Comparison of ENCODE assay signal across 14 cellular contexts in genomic region chr5:69295088-69295754, GRCh38. TPM values are rescaled to one million over a fixed set of nuclear protein-coding genes. Genes with fewer than 3 reads are reported as not detected.
A peak's percentile ranks its signal among the peaks of the same experiment; 100 is the strongest.
DNase-seq lines count a peak whose midpoint lies in the region; ATAC-seq and TF ChIP-seq lines count a peak whose summit lies in the region.
"Had no signal": no experiment of that assay in that cellular context is flagged by ENCODE, and none has a peak within 500 bp of the region (broad histone marks: within the 10 kb centered on the region; RNA-seq: fewer than 3 reads in every experiment).

No MANE protein-coding gene starts in this region.

- H3K4me1 ChIP-seq in SK-N-SH (ENCODE audit: control insufficient read depth in 1 of 2, insufficient read depth in 2 of 2, low read depth in 1 of 2, low read length in 1 of 2): peaks cover 7 to 13% of the 10 kb centered on the region in 2 experiments; a peak in 2 of 4 replicates

- no peaks in the 10 kb centered on the region for H3K36me3 ChIP-seq in SK-N-SH (replicated peaks in 1 of 2; ENCODE audit: control insufficient read depth in 1 of 2, insufficient read depth in 2 of 2, low read length in 1 of 2)

- no peak for ATAC-seq in stimulated activated naive CD8-positive, alpha-beta T cell treated with anti-CD3 and anti-CD28 coated beads, Interleukin-15, amount 100 ng/mL, for 72 hours
- ATAC-seq in HG03095 (IDR thresholded peaks at IDR 0.05; ENCODE audit: unreplicated experiment): no peak

- no peaks in the 10 kb centered on the region for H3K79me2 ChIP-seq in SK-N-SH (ENCODE audit: insufficient read depth)

- H4K20me1 ChIP-seq in SK-N-SH (ENCODE audit: insufficient read depth): no peaks in the 10 kb centered on the region

- H2AFZ ChIP-seq in SK-N-SH (ENCODE audit: low read depth): peak overlapping the region; percentile 91

- CTCF ChIA-PET in SK-N-SH (lab: Yijun Ruan, JAX): interaction anchor here (1.4 kb wide), 1 partner anchor 39 kb away, joined by 6 read pairs; no protein-coding TSS in a partner anchor

- no peak overlapping the region for H3K4me3 Mint-ChIP-seq in osteocyte (ENCODE audit: unreplicated experiment)
- H3K4me3 Mint-ChIP-seq in stimulated activated naive CD8-positive, alpha-beta T cell treated with anti-CD3 and anti-CD28 coated beads, Interleukin-15, amount 100 ng/mL, for 72 hours: no peak overlapping the region

- TF ChIP-seq CTCF in SK-N-SH (IDR thresholded peaks at IDR 0.05): no peak
- TF ChIP-seq CTCF in epithelial cell of esophagus (IDR thresholded peaks at IDR 0.05; ENCODE audit: insufficient read depth, low read depth, low read length, missing control alignments): no peak
- TF ChIP-seq CTCF in osteocyte (IDR thresholded peaks at IDR 0.05): no peak

- H3K27ac Mint-ChIP-seq in osteocyte (ENCODE audit: unreplicated experiment): peak overlapping the region; percentile 75
- no peak overlapping the region for H3K27ac Mint-ChIP-seq in stimulated activated naive CD8-positive, alpha-beta T cell treated with anti-CD3 and anti-CD28 coated beads, Interleukin-15, amount 100 ng/mL, for 72 hours

- no peaks in the 10 kb centered on the region for H3K9me2 ChIP-seq in SK-N-SH

- TF ChIP-seq EP300 in SK-N-SH (IDR thresholded peaks at IDR 0.05; ENCODE audit: borderline replicate concordance in 1 of 2, low read depth in 1 of 2, low read length in 1 of 2): no peak

- no peaks in the 10 kb centered on the region for H3K27me3 Mint-ChIP-seq in osteocyte (ENCODE audit: unreplicated experiment)
- H3K27me3 Mint-ChIP-seq in stimulated activated naive CD8-positive, alpha-beta T cell treated with anti-CD3 and anti-CD28 coated beads, Interleukin-15, amount 100 ng/mL, for 72 hours: no peaks in the 10 kb centered on the region

- no peaks in the 10 kb centered on the region for H3K9me3 Mint-ChIP-seq in osteocyte (ENCODE audit: unreplicated experiment)
- H3K9me3 Mint-ChIP-seq in stimulated activated naive CD8-positive, alpha-beta T cell treated with anti-CD3 and anti-CD28 coated beads, Interleukin-15, amount 100 ng/mL, for 72 hours: no peaks in the 10 kb centered on the region

- H3K4me3 ChIP-seq in SK-N-SH (ENCODE audit: low read depth in 2 of 2, low read length in 1 of 2) (no peak overlapping the region), epithelial cell of esophagus (ENCODE audit: low read length) (no peak overlapping the region)
- H3K4me3 ChIP-seq: SK-N-MC had no signal

- no peak for TF ChIP-seq RAD21 in SK-N-SH (IDR thresholded peaks at IDR 0.05; ENCODE audit: low read length)

- DNase-seq in NCI-H82 (lab: John Stamatoyannopoulos, UW): peak; percentile 26
- DNase-seq in NCI-H82 treated with DMSO at 0.1 percent for 48 hours (lab: John Stamatoyannopoulos, UW; ENCODE audit: unreplicated experiment): no peak
- DNase-seq in SK-N-SH: peak; percentile 25
- peak; percentile 43 for DNase-seq in epithelial cell of esophagus (ENCODE audit: low read depth)
- DNase-seq in osteocyte (ENCODE audit: extremely low spot score, unreplicated experiment): no peak
- no peak for DNase-seq in stimulated activated naive CD8-positive, alpha-beta T cell treated with anti-CD3 and anti-CD28 coated beads, Interleukin-15, amount 100 ng/mL, for 72 hours
- no peak for DNase-seq in NCI-H1436 (lab: John Stamatoyannopoulos, UW)
- DNase-seq: DMS53; NCI-H69; nucleus accumbens; stimulated activated naive CD4-positive, alpha-beta T cell had no signal

- H3K27me3 ChIP-seq in SK-N-SH (ENCODE audit: insufficient read depth): no peaks in the 10 kb centered on the region

- peak overlapping the region; percentile 47 to 82 for H3K27ac ChIP-seq in SK-N-SH (ENCODE audit: low read depth in 2 of 2, low read length in 1 of 2)
- H3K27ac ChIP-seq: 22Rv1, SK-N-MC had no signal

- peak overlapping the region; percentile 45; the same call in 1 of the 2 replicates for H3K9ac ChIP-seq in SK-N-SH

- POLR2A ChIA-PET in SK-N-SH (lab: Yijun Ruan, JAX): interaction anchor here (1.2 kb wide), 1 partner anchor 38 kb away, joined by 5 read pairs; the partner anchor contains the start of gene CCDC125

- WGBS in SK-N-SH (ENCODE audit: low lambda C conversion rate): 33% methylated on average over 10 of the region's 10 CpGs

- peaks cover 12% of the 10 kb centered on the region for H3F3A ChIP-seq in SK-N-SH (replicated peaks; ENCODE audit: insufficient read depth)

- peaks cover 9% of the 10 kb centered on the region for H3K4me1 Mint-ChIP-seq in osteocyte (ENCODE audit: unreplicated experiment)
- no peaks in the 10 kb centered on the region for H3K4me1 Mint-ChIP-seq in stimulated activated naive CD8-positive, alpha-beta T cell treated with anti-CD3 and anti-CD28 coated beads, Interleukin-15, amount 100 ng/mL, for 72 hours

- H3K4me2 ChIP-seq in SK-N-SH: peak overlapping the region; percentile 30; the same call in 1 of the 2 replicates

- H3K9me3 ChIP-seq in SK-N-SH: no peaks in the 10 kb centered on the region

- H3K36me3 Mint-ChIP-seq in osteocyte (ENCODE audit: unreplicated experiment): no peaks in the 10 kb centered on the region

TF ChIP-seq in SK-N-SH, 30 proteins besides CTCF, POLR2A, EP300 and RAD21:
- TF ChIP-seq TCF12 (IDR thresholded peaks at IDR 0.05) (peak; percentile 35; the same call in 1 of the 2 replicates), PBX3 (IDR thresholded peaks at IDR 0.05) (0 out of 2 replicates have a peak, but pooled peaks have one; percentile 30), NFIC (IDR thresholded peaks at IDR 0.05; ENCODE audit: borderline replicate concordance) (peak; percentile 20; the same call in 1 of the 2 replicates), JUND (IDR thresholded peaks at IDR 0.05) (peak; percentile 70), RFX5 (IDR thresholded peaks at IDR 0.05; ENCODE audit: low read length) (no peak), ZBTB33 (IDR thresholded peaks at IDR 0.05; ENCODE audit: borderline replicate concordance, low read depth) (no peak), MAX (IDR thresholded peaks at IDR 0.05; ENCODE audit: low read depth) (peak; percentile 39; the same call in 1 of the 2 replicates), MEF2A (IDR thresholded peaks at IDR 0.05; ENCODE audit: borderline replicate concordance, low read depth) (no peak), FOXJ3 (CRISPR knock-in tag; IDR thresholded peaks at IDR 0.05) (no peak), USF2 (IDR thresholded peaks at IDR 0.05; ENCODE audit: borderline replicate concordance, low read depth, low read length) (no peak), FOSL2 (IDR thresholded peaks at IDR 0.05; ENCODE audit: borderline replicate concordance, low read depth) (peak; percentile 78; the same call in 1 of the 2 replicates), CHD2 (IDR thresholded peaks at IDR 0.05; ENCODE audit: low read length, partially characterized antibody) (no peak), GATA2 (CRISPR knock-in tag; IDR thresholded peaks at IDR 0.05) (no peak), TEAD4 (IDR thresholded peaks at IDR 0.05; ENCODE audit: borderline replicate concordance, insufficient read depth) (no peak)

RNA-seq across cellular contexts. Expression of gene CCDC125, which starts 37.4 kb away (rescaled TPM):
- 1.7 and 2.3 TPM in 2 replicates for polyA plus RNA-seq in SK-N-SH (2012; rRNA removed)
- polyA plus RNA-seq in SK-N-SH (2012; cell fraction: cytosol; rRNA removed): 1.9 and 2.4 TPM in 2 replicates
- polyA plus RNA-seq in SK-N-SH (2012; cell fraction: nucleus; rRNA removed): 4.8 and 6.7 TPM in 2 replicates
- total RNA-seq in osteocyte: 2.4 and 2.6 TPM in 2 replicates

Comparison
In these comparisons a context has a peak if more than half of its experiments do, and no peak if none do; other contexts are left out.
1. DNase-seq: peak in NCI-H82 (single experiment), SK-N-SH (single experiment) and epithelial cell of esophagus (single experiment); none in NCI-H82 treated with DMSO at 0.1 percent for 48 hours (single experiment), osteocyte (single experiment), stimulated activated naive CD8-positive, alpha-beta T cell treated with anti-CD3 and anti-CD28 coated beads, Interleukin-15, amount 100 ng/mL, for 72 hours (0 of 2) and NCI-H1436 (single experiment).